In genomic region chr16:11795887-11796226, GRCh38 we compare ENCODE assay signal across 8 cellular contexts. TPM values are rescaled to one million over a fixed set of nuclear protein-coding genes. Genes with fewer than 3 reads are reported as not detected.
DNase-seq lines count a peak whose midpoint lies in the region; ATAC-seq, FAIRE-seq and TF ChIP-seq lines count a peak whose summit lies in the region.

No MANE protein-coding gene starts in this region.

- no peaks in the 10 kb centered on the region for H3K9me3 ChIP-seq in K562 (replicated peaks; ENCODE audit: control insufficient read depth, insufficient read depth, low read depth, low read length)

- intact Hi-C loops in K562 (cut with micrococcal nuclease) = loop anchor here (2.0 kb wide), 1 partner anchor 53 kb away; the partner anchor contains the start of gene TXNDC11

- no peak for TF ChIP-seq POLR2A in K562 (conservative IDR thresholded peaks at IDR 0.05)

- H3K4me1 Mint-ChIP-seq in activated naive CD4-positive, alpha-beta T cell treated with anti-CD3 and anti-CD28 coated beads, Interleukin-2, amount 10 ng/mL, durations not matched to agents 7 days and 5 days = peaks cover 85% of the 10 kb centered on the region
- H3K4me1 Mint-ChIP-seq in memory B cell = peaks cover 63% of the 10 kb centered on the region
- H3K4me1 Mint-ChIP-seq in type B pancreatic cell (ENCODE audit: unreplicated experiment) = peaks cover 71% of the 10 kb centered on the region

- H3K9me3 Mint-ChIP-seq in activated naive CD4-positive, alpha-beta T cell treated with anti-CD3 and anti-CD28 coated beads, Interleukin-2, amount 10 ng/mL, durations not matched to agents 7 days and 5 days = no peaks in the 10 kb centered on the region
- H3K9me3 Mint-ChIP-seq in memory B cell (no peaks in the 10 kb centered on the region), type B pancreatic cell (no peaks in the 10 kb centered on the region)

- H3K4me1 ChIP-seq in K562 (replicated peaks in 1 of 2; ENCODE audit: control insufficient read depth in 2 of 2, insufficient read depth in 2 of 2, low read length in 2 of 2) = peaks cover 38 to 48% of the 10 kb centered on the region in 2 experiments

- peaks cover 9% of the 10 kb centered on the region for H3K9me1 ChIP-seq in K562 (ENCODE audit: control insufficient read depth, insufficient read depth, low read length)

- CTCF ChIA-PET in activated naive CD4-positive, alpha-beta T cell treated with anti-CD3 and anti-CD28 coated beads, Interleukin-2, amount 10 ng/mL, durations not matched to agents 7 days and 5 days (lab: Charles Lee) = no interaction called here
- CTCF ChIA-PET in K562 (lab: Yijun Ruan, JAX; ENCODE audit: low intra/inter-chr PET ratio) = no interaction called here

- peak overlapping the region; percentile 85 for H3K4me2 ChIP-seq in K562 (ENCODE audit: insufficient read depth, low read length)

- WGBS in K562 (ENCODE audit: insufficient coverage, low coverage, missing lambda C conversion rate) = 30% methylated on average over 8 of the region's 8 CpGs

- peaks cover 35% of the 10 kb centered on the region for H3K36me3 ChIP-seq in K562 (ENCODE audit: control insufficient read depth, insufficient read depth, low read length)

- no peak overlapping the region for H2AFZ ChIP-seq in K562 (ENCODE audit: low read depth, low read length)

- peaks cover 21% of the 10 kb centered on the region for H4K20me1 ChIP-seq in K562 (replicated peaks; ENCODE audit: control insufficient read depth, insufficient read depth, low read length)

- in situ Hi-C loops in K562 (cut with MboI) = no loop called here

- no peak for ATAC-seq in K562
- no peak for ATAC-seq in memory B cell (ENCODE audit: low read depth)
- ATAC-seq in GM18858 (IDR thresholded peaks at IDR 0.05; ENCODE audit: unreplicated experiment) = no peak
- ATAC-seq in HG02938 (IDR thresholded peaks at IDR 0.05; ENCODE audit: unreplicated experiment) = no peak
- ATAC-seq in GM18909 (IDR thresholded peaks at IDR 0.05; ENCODE audit: poor library complexity, unreplicated experiment) = no peak

- peaks cover 38% of the 10 kb centered on the region for H3K36me3 Mint-ChIP-seq in activated naive CD4-positive, alpha-beta T cell treated with anti-CD3 and anti-CD28 coated beads, Interleukin-2, amount 10 ng/mL, durations not matched to agents 7 days and 5 days
- peaks cover 5% of the 10 kb centered on the region for H3K36me3 Mint-ChIP-seq in memory B cell
- H3K36me3 Mint-ChIP-seq in type B pancreatic cell = peaks cover 13% of the 10 kb centered on the region

- peak; percentile 44 for FAIRE-seq in K562 (lab: Jason Lieb, UNC)

- TF ChIP-seq CTCF in K562 (IDR thresholded peaks at IDR 0.05 in 2 of 3, conservative IDR thresholded peaks at IDR 0.05 in 1 of 3; ENCODE audit: insufficient read depth in 2 of 3, low read depth in 1 of 3, low read length in 3 of 3) (no peak), type B pancreatic cell (conservative IDR thresholded peaks at IDR 0.05) (no peak)

- H3K27me3 ChIP-seq in K562 (ENCODE audit: control insufficient read depth in 2 of 2, insufficient read depth in 2 of 2, low read length in 2 of 2) = no peaks in the 10 kb centered on the region

- peak overlapping the region; percentile 94 for H3K27ac ChIP-seq in K562 (ENCODE audit: extremely low read depth, low read depth, low read length)

- peaks cover 81% of the 10 kb centered on the region for H3K79me2 ChIP-seq in K562 (ENCODE audit: control insufficient read depth, insufficient read depth, low read length)

- peak overlapping the region; percentile 76 for H3K4me3 ChIP-seq in K562

- no TSS peak for BruUV-seq in K562 (replicated peaks; lab: Mats Ljungman, UMichigan)

- no peaks in the 10 kb centered on the region for H3K27me3 Mint-ChIP-seq in activated naive CD4-positive, alpha-beta T cell treated with anti-CD3 and anti-CD28 coated beads, Interleukin-2, amount 10 ng/mL, durations not matched to agents 7 days and 5 days
- H3K27me3 Mint-ChIP-seq in memory B cell (no peaks in the 10 kb centered on the region), type B pancreatic cell (no peaks in the 10 kb centered on the region)

- no peak for DNase-seq in activated naive CD4-positive, alpha-beta T cell treated with anti-CD3 and anti-CD28 coated beads, Interleukin-2, amount 10 ng/mL, durations not matched to agents 7 days and 5 days
- DNase-seq in activated naive CD4-positive, alpha-beta T cell treated with anti-CD3 and anti-CD28 coated beads, Interleukin-2, amount 50 U/mL, for 16 hours = no peak
- no peak for DNase-seq in K562 (ENCODE audit: extremely low read depth in 1 of 4, low spot score in 3 of 4)
- DNase-seq in memory B cell (ENCODE audit: low spot score in 2 of 2) = no peak
- no peak for DNase-seq in type B pancreatic cell (ENCODE audit: extremely low spot score, unreplicated experiment)

- TF ChIP-seq RAD21 in K562 (CRISPR knock-in tag; conservative IDR thresholded peaks at IDR 0.05 in 1 of 2, IDR thresholded peaks at IDR 0.05 in 1 of 2) = no peak

- H3K9ac ChIP-seq in K562 (ENCODE audit: insufficient read depth in 1 of 2, low read depth in 2 of 2, low read length in 2 of 2) = peak overlapping the region; percentile 91 to 92

- H3K27ac Mint-ChIP-seq in activated naive CD4-positive, alpha-beta T cell treated with anti-CD3 and anti-CD28 coated beads, Interleukin-2, amount 10 ng/mL, durations not matched to agents 7 days and 5 days = peak overlapping the region; percentile 94
- H3K27ac Mint-ChIP-seq in memory B cell = peak overlapping the region; percentile 99
- peak overlapping the region; percentile 95 for H3K27ac Mint-ChIP-seq in type B pancreatic cell

- no peak for TF ChIP-seq EP300 in K562 (IDR thresholded peaks at IDR 0.05; ENCODE audit: low read length)

- POLR2A ChIA-PET in K562 (lab: Yijun Ruan, JAX) = interaction anchor here (0.8 to 5.3 kb wide), 6 partner anchors 9 to 108 kb away, joined by 3 to 32 read pairs (median 4); partner anchors contain the start of gene TXNDC11

- H3K4me3 Mint-ChIP-seq in activated naive CD4-positive, alpha-beta T cell treated with anti-CD3 and anti-CD28 coated beads, Interleukin-2, amount 10 ng/mL, durations not matched to agents 7 days and 5 days = peak overlapping the region; percentile 87
- H3K4me3 Mint-ChIP-seq in memory B cell (peak overlapping the region; percentile 85), type B pancreatic cell (peak overlapping the region; percentile 86)

RNA-seq across cellular contexts. Expression of gene ZC3H7A, which starts 1.2 kb away (rescaled TPM):
- total RNA-seq in K562 (2011; cell fraction: chromatin; rRNA removed; ENCODE audit: low replicate concordance) = 92.3 and 244 TPM in 2 replicates
- 39.2 and 47.5 TPM in 2 replicates for total RNA-seq in K562 (2011; cell fraction: nucleolus; rRNA removed)
- 76.0 and 89.8 TPM in 2 replicates for total RNA-seq in K562 (2011; cell fraction: nucleoplasm; rRNA removed)
- total RNA-seq in K562 (2014; rRNA removed) = 19.8 and 21.7 TPM in 2 replicates
- 23.7 and 27.1 TPM in 2 replicates for total RNA-seq in K562 (2014; rRNA removed; fragmentation: Illumina TruSeq; extraction: Trizol)
- 26.4 and 28.2 TPM in 2 replicates for total RNA-seq in K562 (2015; rRNA removed; fragmentation: Illumina TruSeq; extraction: Trizol)
- total RNA-seq in K562 (2021) = 37.1 and 39.4 TPM in 2 replicates
- polyA plus RNA-seq in K562 (2011; rRNA removed) = 30.7 and 31.3 TPM in 2 replicates
- 12.1 and 24.5 TPM in 2 replicates for polyA plus RNA-seq in K562 (2011; cell fraction: cytosol; rRNA removed)
- polyA plus RNA-seq in K562 (2011; cell fraction: nucleus; rRNA removed) = 63.0 and 102 TPM in 2 replicates
- polyA plus RNA-seq in K562 (2012) = 26.6 and 30.4 TPM in 2 replicates
- 40.0 and 49.1 TPM in 2 replicates for polyA plus RNA-seq in K562 (2014; fragmentation: Illumina TruSeq; extraction: Trizol)
- polyA plus RNA-seq in K562 (2014; fragmentation: Nextera tagmentation; extraction: Ambion mirVana) = 10 to 100 TPM; 22.5 to 23.1 TPM
- polyA plus RNA-seq in K562 (2014; rRNA removed) = 26.0 and 35.8 TPM in 2 replicates
- 29.4 and 36.0 TPM in 2 replicates for polyA minus RNA-seq in K562 (2011; rRNA and poly(A)+ RNA removed)
- polyA minus RNA-seq in K562 (2011; cell fraction: cytosol; rRNA and poly(A)+ RNA removed) = 13.3 and 17.7 TPM in 2 replicates
- polyA minus RNA-seq in K562 (2011; cell fraction: nucleus; rRNA and poly(A)+ RNA removed) = 19.3 and 44.3 TPM in 2 replicates
- 43.3 and 67.5 TPM in 2 replicates for total RNA-seq in type B pancreatic cell (ENCODE audit: low replicate concordance)

RNA-seq across cellular contexts. Expression of gene TXNDC11, which starts 53.2 kb away (rescaled TPM):
- 65.0 and 78.1 TPM in 2 replicates for total RNA-seq in K562 (2011; cell fraction: chromatin; rRNA removed; ENCODE audit: low replicate concordance)
- 60.9 and 64.0 TPM in 2 replicates for total RNA-seq in K562 (2011; cell fraction: nucleolus; rRNA removed)
- total RNA-seq in K562 (2011; cell fraction: nucleoplasm; rRNA removed) = 65.3 and 87.2 TPM in 2 replicates
- total RNA-seq in K562 (2014; rRNA removed) (26.2 and 32.9 TPM in 2 replicates), K562 (2014; rRNA removed; fragmentation: Illumina TruSeq; extraction: Trizol) (17.8 TPM in 2 replicates), K562 (2015; rRNA removed; fragmentation: Illumina TruSeq; extraction: Trizol) (28.2 and 28.6 TPM in 2 replicates), K562 (2021) (25.4 and 26.2 TPM in 2 replicates), type B pancreatic cell (ENCODE audit: low replicate concordance) (26.7 and 39.0 TPM in 2 replicates)
- polyA plus RNA-seq in K562 (2011; rRNA removed) (32.6 and 35.8 TPM in 2 replicates), K562 (2014; fragmentation: Illumina TruSeq; extraction: Trizol) (27.7 and 29.2 TPM in 2 replicates), K562 (2014; fragmentation: Nextera tagmentation; extraction: Ambion mirVana) (1 to 10 TPM in 1 of 2 experiments, under 1 TPM in 1; 0.66 to 2.3 TPM), K562 (2014; rRNA removed) (22.2 and 32.3 TPM in 2 replicates)
- polyA plus RNA-seq in K562 (2011; cell fraction: cytosol; rRNA removed) = 40.2 and 47.6 TPM in 2 replicates
- polyA plus RNA-seq in K562 (2011; cell fraction: nucleus; rRNA removed) = 36.3 and 37.9 TPM in 2 replicates
- 18.8 and 43.5 TPM in 2 replicates for polyA plus RNA-seq in K562 (2012)
- 30.8 and 36.2 TPM in 2 replicates for polyA minus RNA-seq in K562 (2011; rRNA and poly(A)+ RNA removed)
- 13.2 and 22.6 TPM in 2 replicates for polyA minus RNA-seq in K562 (2011; cell fraction: cytosol; rRNA and poly(A)+ RNA removed)
- 14.3 and 22.9 TPM in 2 replicates for polyA minus RNA-seq in K562 (2011; cell fraction: nucleus; rRNA and poly(A)+ RNA removed)

RNA-seq across cellular contexts. Expression of gene RSL1D1, which starts 55.5 kb away (rescaled TPM):
- 42.4 and 101 TPM in 2 replicates for total RNA-seq in K562 (2011; cell fraction: chromatin; rRNA removed; ENCODE audit: low replicate concordance)
- 21.6 and 23.8 TPM in 2 replicates for total RNA-seq in K562 (2011; cell fraction: nucleolus; rRNA removed)
- total RNA-seq in K562 (2011; cell fraction: nucleoplasm; rRNA removed) = 42.6 and 45.0 TPM in 2 replicates
- total RNA-seq in K562 (2014; rRNA removed) = 259 and 349 TPM in 2 replicates
- total RNA-seq in K562 (2014; rRNA removed; fragmentation: Illumina TruSeq; extraction: Trizol) = 418 and 492 TPM in 2 replicates
- 374 and 403 TPM in 2 replicates for total RNA-seq in K562 (2015; rRNA removed; fragmentation: Illumina TruSeq; extraction: Trizol)
- total RNA-seq in K562 (2021) = 254 and 259 TPM in 2 replicates
- polyA plus RNA-seq in K562 (2011; rRNA removed) = 169 and 299 TPM in 2 replicates
- 28.7 and 70.6 TPM in 2 replicates for polyA plus RNA-seq in K562 (2011; cell fraction: cytosol; rRNA removed)
- polyA plus RNA-seq in K562 (2011; cell fraction: nucleus; rRNA removed) = 9.9 and 15.9 TPM in 2 replicates
- polyA plus RNA-seq in K562 (2012) = 271 and 287 TPM in 2 replicates
- 598 and 753 TPM in 2 replicates for polyA plus RNA-seq in K562 (2014; fragmentation: Illumina TruSeq; extraction: Trizol)
- 100 to 1,000 TPM; 373 to 662 TPM for polyA plus RNA-seq in K562 (2014; fragmentation: Nextera tagmentation; extraction: Ambion mirVana)
- polyA plus RNA-seq in K562 (2014; rRNA removed) = 240 and 316 TPM in 2 replicates
- polyA minus RNA-seq in K562 (2011; rRNA and poly(A)+ RNA removed) = 215 and 235 TPM in 2 replicates
- 129 and 176 TPM in 2 replicates for polyA minus RNA-seq in K562 (2011; cell fraction: cytosol; rRNA and poly(A)+ RNA removed)
- polyA minus RNA-seq in K562 (2011; cell fraction: nucleus; rRNA and poly(A)+ RNA removed) = 19.4 and 36.3 TPM in 2 replicates
- 150 and 184 TPM in 2 replicates for total RNA-seq in type B pancreatic cell (ENCODE audit: low replicate concordance)
